ENCODE assay signal across 1 cellular context in the genomic region with DNA sequence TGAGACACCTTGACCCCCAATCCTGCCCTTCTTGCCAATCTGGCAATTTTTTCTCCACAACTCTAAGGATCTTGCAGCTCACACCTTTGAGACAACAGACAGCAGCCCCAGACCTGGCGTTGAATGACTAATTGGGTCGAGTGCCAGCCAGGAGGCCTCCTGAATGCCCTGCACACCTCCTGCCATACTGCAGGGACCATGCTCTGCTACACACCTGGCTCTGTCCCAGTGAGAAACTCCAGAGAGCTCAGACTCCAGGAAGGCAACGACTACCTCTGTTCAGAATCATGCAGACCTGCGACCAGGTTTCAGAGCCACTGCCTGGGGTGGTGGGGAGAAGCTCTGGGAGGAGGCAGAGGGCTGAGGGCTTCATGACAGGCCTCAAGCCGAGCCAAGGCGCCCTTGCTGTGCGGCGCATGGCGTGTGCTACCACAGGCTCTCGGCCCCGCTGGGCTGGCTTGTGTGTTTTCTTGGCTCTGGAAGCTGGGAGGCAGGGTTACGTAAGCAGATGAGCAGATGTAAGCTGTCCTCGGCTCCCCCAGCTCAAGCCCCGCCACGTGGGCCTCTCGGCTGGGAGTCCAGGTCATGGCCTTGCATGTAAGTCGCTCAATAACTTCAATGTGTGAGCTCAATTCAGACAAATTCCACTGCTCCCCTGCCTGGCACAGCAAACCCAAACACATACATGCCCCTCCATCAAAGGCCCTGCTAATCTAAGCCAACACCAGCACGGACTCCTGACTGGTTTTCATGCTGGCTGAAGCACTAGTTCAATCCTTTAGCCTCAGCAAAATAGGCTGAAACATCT.
A peak's percentile ranks its signal among the peaks of the same experiment; 100 is the strongest.
TF ChIP-seq lines count a peak whose summit lies in the region.

No MANE protein-coding gene starts in this region.

TF ChIP-seq in HepG2, 621 proteins besides CTCF, POLR2A, EP300 and RAD21 (continued from another document and continues in another):
- TF ChIP-seq ZNF407 (CRISPR knock-in tag; IDR thresholded peaks at IDR 0.05; ENCODE audit: not compliant biosample characterization) (peak; percentile 60), ZNF251 (CRISPR knock-in tag; IDR thresholded peaks at IDR 0.05) (no peak), PITX1 (CRISPR knock-in tag; IDR thresholded peaks at IDR 0.05) (peak; percentile 95), ZNF263 (CRISPR knock-in tag; IDR thresholded peaks at IDR 0.05) (peak; percentile 51; the same call in 1 of the 2 replicates), BRD4 (CRISPR knock-in tag; IDR thresholded peaks at IDR 0.05) (no peak), MIER3 (CRISPR knock-in tag; IDR thresholded peaks at IDR 0.05; ENCODE audit: borderline replicate concordance) (peak; percentile 86; the same call in 1 of the 2 replicates), MZF1 (CRISPR knock-in tag; IDR thresholded peaks at IDR 0.05; ENCODE audit: borderline replicate concordance) (no peak), RFXANK (CRISPR knock-in tag; IDR thresholded peaks at IDR 0.05) (no peak), ZNF160 (CRISPR knock-in tag; IDR thresholded peaks at IDR 0.05) (peak; percentile 88; the same call in 1 of the 2 replicates), ZNF687 (CRISPR knock-in tag; IDR thresholded peaks at IDR 0.05) (peak; percentile 100), ZNF660 (CRISPR knock-in tag; IDR thresholded peaks at IDR 0.05; ENCODE audit: borderline replicate concordance, low read depth) (peak; percentile 57; the same call in 1 of the 2 replicates), ZNF121 (CRISPR knock-in tag; IDR thresholded peaks at IDR 0.05) (peak; percentile 15; the same call in 1 of the 2 replicates), MED1 (CRISPR knock-in tag; IDR thresholded peaks at IDR 0.05) (peak; percentile 91), IRF2 (CRISPR knock-in tag; IDR thresholded peaks at IDR 0.05) (peak; percentile 88), SMAD1 (CRISPR knock-in tag; IDR thresholded peaks at IDR 0.05; ENCODE audit: borderline replicate concordance, low read depth) (peak; percentile 56; the same call in 1 of the 2 replicates), HDAC2 (CRISPR knock-in tag; IDR thresholded peaks at IDR 0.05) (peak; percentile 92), SMAD3 (CRISPR knock-in tag; IDR thresholded peaks at IDR 0.05) (peak; percentile 72; the same call in 1 of the 2 replicates), XRCC5 (optimal IDR thresholded peaks at IDR 0.05; ENCODE audit: low read length) (peak; percentile 47), PHF8 (CRISPR knock-in tag; IDR thresholded peaks at IDR 0.05) (peak; percentile 38; the same call in 1 of the 2 replicates), ZNF703 (CRISPR knock-in tag; IDR thresholded peaks at IDR 0.05; ENCODE audit: borderline replicate concordance) (no peak), ETV6 (CRISPR knock-in tag; conservative IDR thresholded peaks at IDR 0.05) (no peak; the same call in 1 of the 2 replicates), ELF1 (CRISPR knock-in tag; IDR thresholded peaks at IDR 0.05) (0 out of 2 replicates have a peak, but pooled peaks have one; percentile 42), CREB1 (IDR thresholded peaks at IDR 0.05) (0 out of 2 replicates have a peak, but pooled peaks have one; percentile 3), CREB1 (CRISPR knock-in tag; IDR thresholded peaks at IDR 0.05) (peak; percentile 65; the same call in 1 of the 2 replicates), ZBTB1 (CRISPR knock-in tag; IDR thresholded peaks at IDR 0.05; ENCODE audit: borderline replicate concordance) (no peak), ZNF276 (CRISPR knock-in tag; IDR thresholded peaks at IDR 0.05; ENCODE audit: low read depth) (peak; percentile 86), ZNF275 (CRISPR knock-in tag; IDR thresholded peaks at IDR 0.05; ENCODE audit: borderline replicate concordance) (no peak), PPARG (CRISPR knock-in tag; conservative IDR thresholded peaks at IDR 0.05) (peak; percentile 51; the same call in 1 of the 2 replicates), NR2C2 (CRISPR knock-in tag; IDR thresholded peaks at IDR 0.05; ENCODE audit: borderline replicate concordance) (peak; percentile 80)
- TF ChIP-seq, protein P1, sequence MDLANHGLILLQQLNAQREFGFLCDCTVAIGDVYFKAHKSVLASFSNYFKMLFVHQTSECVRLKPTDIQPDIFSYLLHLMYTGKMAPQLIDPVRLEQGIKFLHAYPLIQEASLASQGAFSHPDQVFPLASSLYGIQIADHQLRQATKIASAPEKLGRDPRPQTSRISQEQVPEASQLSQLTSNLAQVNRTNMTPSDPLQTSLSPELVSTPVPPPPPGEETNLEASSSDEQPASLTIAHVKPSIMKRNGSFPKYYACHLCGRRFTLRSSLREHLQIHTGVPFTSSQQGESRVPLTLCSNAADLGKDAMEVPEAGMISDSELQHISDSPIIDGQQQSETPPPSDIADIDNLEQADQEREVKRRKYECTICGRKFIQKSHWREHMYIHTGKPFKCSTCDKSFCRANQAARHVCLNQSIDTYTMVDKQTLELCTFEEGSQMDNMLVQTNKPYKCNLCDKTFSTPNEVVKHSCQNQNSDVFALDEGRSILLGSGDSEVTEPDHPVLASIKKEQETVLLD (CRISPR knock-in tag; IDR thresholded peaks at IDR 0.05; ENCODE audit: low read depth), result no peak
- TF ChIP-seq, protein P2, sequence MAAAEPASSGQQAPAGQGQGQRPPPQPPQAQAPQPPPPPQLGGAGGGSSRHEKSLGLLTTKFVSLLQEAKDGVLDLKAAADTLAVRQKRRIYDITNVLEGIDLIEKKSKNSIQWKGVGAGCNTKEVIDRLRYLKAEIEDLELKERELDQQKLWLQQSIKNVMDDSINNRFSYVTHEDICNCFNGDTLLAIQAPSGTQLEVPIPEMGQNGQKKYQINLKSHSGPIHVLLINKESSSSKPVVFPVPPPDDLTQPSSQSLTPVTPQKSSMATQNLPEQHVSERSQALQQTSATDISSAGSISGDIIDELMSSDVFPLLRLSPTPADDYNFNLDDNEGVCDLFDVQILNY (CRISPR knock-in tag; conservative IDR thresholded peaks at IDR 0.05), result no peak
- TF ChIP-seq, protein P3, sequence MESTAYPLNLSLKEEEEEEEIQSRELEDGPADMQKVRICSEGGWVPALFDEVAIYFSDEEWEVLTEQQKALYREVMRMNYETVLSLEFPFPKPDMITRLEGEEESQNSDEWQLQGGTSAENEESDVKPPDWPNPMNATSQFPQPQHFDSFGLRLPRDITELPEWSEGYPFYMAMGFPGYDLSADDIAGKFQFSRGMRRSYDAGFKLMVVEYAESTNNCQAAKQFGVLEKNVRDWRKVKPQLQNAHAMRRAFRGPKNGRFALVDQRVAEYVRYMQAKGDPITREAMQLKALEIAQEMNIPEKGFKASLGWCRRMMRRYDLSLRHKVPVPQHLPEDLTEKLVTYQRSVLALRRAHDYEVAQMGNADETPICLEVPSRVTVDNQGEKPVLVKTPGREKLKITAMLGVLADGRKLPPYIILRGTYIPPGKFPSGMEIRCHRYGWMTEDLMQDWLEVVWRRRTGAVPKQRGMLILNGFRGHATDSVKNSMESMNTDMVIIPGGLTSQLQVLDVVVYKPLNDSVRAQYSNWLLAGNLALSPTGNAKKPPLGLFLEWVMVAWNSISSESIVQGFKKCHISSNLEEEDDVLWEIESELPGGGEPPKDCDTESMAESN (CRISPR knock-in tag; conservative IDR thresholded peaks at IDR 0.05), result peak; percentile 73; the same call in 1 of the 2 replicates
